Comparison of ENCODE assay signal across 37 cellular contexts in the genomic region with DNA sequence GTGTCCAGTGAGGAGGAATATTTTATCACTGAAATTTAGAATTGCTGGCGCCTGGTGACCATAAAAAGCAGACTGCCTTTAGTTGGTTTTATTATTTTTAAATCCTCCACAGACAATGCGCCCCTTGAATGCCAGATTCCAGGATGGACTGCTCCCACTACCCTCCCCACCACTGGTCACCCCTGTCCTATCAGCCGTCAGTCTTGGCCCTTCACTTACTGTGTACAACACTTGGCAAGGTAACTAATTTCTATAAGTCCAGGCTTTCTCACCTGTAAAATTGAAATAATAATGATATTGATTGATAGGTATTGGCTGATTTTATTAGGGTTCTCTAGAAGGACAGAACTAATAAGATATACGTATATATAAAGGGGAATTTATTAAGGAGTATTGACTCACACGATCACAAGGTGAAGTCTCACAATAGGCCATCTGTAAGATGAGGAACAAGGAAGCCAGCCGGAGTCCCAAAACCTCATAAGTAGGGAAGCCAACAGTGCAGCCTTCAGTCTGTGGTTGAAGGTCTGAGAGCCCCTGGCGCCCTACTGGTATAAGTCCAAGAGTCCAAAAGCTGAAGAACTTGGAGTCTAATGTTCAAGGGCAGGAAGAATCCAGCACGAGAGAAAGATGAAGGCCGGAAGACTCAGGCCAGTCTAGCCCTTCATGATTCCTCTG. TPM values are rescaled to one million over a fixed set of nuclear protein-coding genes. Genes with fewer than 3 reads are reported as not detected.
"Had no signal": no experiment of that assay in that cellular context is flagged by ENCODE, and none has a peak within 500 bp of the region (broad histone marks: within the 10 kb centered on the region; RNA-seq: fewer than 3 reads in every experiment).

No MANE protein-coding gene starts in this region.

- DNase-seq: activated CD4-positive, alpha-beta T cell treated with anti-CD3 and anti-CD28 coated beads for 36 hours; activated CD4-positive, alpha-beta T cell treated with anti-CD3 and anti-CD28 coated beads, Interleukin-2, amount 10 ng/mL, durations not matched to agents 7 days and 5 days; activated CD4-positive, alpha-beta T cell treated with anti-CD3 and anti-CD28 coated beads, Interleukin-2, amount 50 U/mL, for 48 hours; activated CD8-positive, alpha-beta T cell treated with anti-CD3 and anti-CD28 coated beads, Interleukin-2, amount 10 ng/mL, durations not matched to agents 7 days and 5 days; activated gamma-delta T cell treated with Interleukin-2 at 50 U/mL for 16 hours; activated naive CD4-positive, alpha-beta T cell treated with anti-CD3 and anti-CD28 coated beads, Interleukin-2, amount 10 ng/mL, durations not matched to agents 7 days and 5 days; activated naive CD8-positive, alpha-beta T cell treated with anti-CD3 and anti-CD28 coated beads, Interleukin-2, amount 50 U/mL, for 24 hours; activated T-cell treated with anti-CD3 and anti-CD28 coated beads for 4 hours; activated T-cell treated with anti-CD3 and anti-CD28 coated beads, Interleukin-2, amount 50 U/mL, for 4 hours; aorta; brain microvascular endothelial cell; MM.1S; NCI-H1048; NCI-H1105 treated with DMSO at 0.1 percent for 48 hours; NCI-H1436 treated with DMSO at 0.1 percent for 48 hours; NCI-H1694 treated with DMSO at 0.1 percent for 48 hours; NCI-H2029; NCI-H510A; NCI-H526; NCI-H748 treated with DMSO at 0.1 percent for 48 hours; NK-92 treated with Interleukin-12 subunit alpha and Interleukin-12 subunit beta, amount 100 ng/mL, for 24 hours; PC-9; T1000 had no signal

- H3K27ac Mint-ChIP-seq: activated CD4-positive, alpha-beta T cell treated with anti-CD3 and anti-CD28 coated beads for 36 hours; activated CD4-positive, alpha-beta T cell treated with anti-CD3 and anti-CD28 coated beads, Interleukin-2, amount 10 ng/mL, durations not matched to agents 7 days and 5 days; activated CD8-positive, alpha-beta T cell treated with anti-CD3 and anti-CD28 coated beads, Interleukin-2, amount 10 ng/mL, durations not matched to agents 7 days and 5 days; activated naive CD4-positive, alpha-beta T cell treated with anti-CD3 and anti-CD28 coated beads, Interleukin-2, amount 10 ng/mL, durations not matched to agents 7 days and 5 days; activated naive CD8-positive, alpha-beta T cell; activated naive CD8-positive, alpha-beta T cell treated with anti-CD3 and anti-CD28 coated beads, Interleukin-2, amount 50 U/mL, for 24 hours; activated T-helper 1 cell treated with anti-CD3 and anti-CD28 coated beads, Interleukin-12 subunit alpha, Interleukin-12 subunit beta, Interleukin-2, Interleukin-4 antibody, amounts not matched to agents 30 ng/mL and 10 ng/mL and 1 ng/mL, durations not matched to agents 14 hours and 24 hours and 36 hours had no signal

- H3K4me3 Mint-ChIP-seq: activated CD4-positive, alpha-beta T cell treated with anti-CD3 and anti-CD28 coated beads for 36 hours; activated CD4-positive, alpha-beta T cell treated with anti-CD3 and anti-CD28 coated beads, Interleukin-2, amount 10 ng/mL, durations not matched to agents 7 days and 5 days; activated CD8-positive, alpha-beta T cell treated with anti-CD3 and anti-CD28 coated beads, Interleukin-2, amount 10 ng/mL, durations not matched to agents 7 days and 5 days; activated naive CD4-positive, alpha-beta T cell treated with anti-CD3 and anti-CD28 coated beads, Interleukin-2, amount 10 ng/mL, durations not matched to agents 7 days and 5 days; activated naive CD8-positive, alpha-beta T cell; activated naive CD8-positive, alpha-beta T cell treated with anti-CD3 and anti-CD28 coated beads, Interleukin-2, amount 50 U/mL, for 24 hours; activated T-cell treated with anti-CD3 and anti-CD28 coated beads, Interleukin-2, amount 50 U/mL, for 4 hours; activated T-helper 1 cell treated with anti-CD3 and anti-CD28 coated beads, Interleukin-12 subunit alpha, Interleukin-12 subunit beta, Interleukin-2, Interleukin-4 antibody, amounts not matched to agents 30 ng/mL and 10 ng/mL and 1 ng/mL, durations not matched to agents 14 hours and 24 hours and 36 hours; central memory CD8-positive, alpha-beta T cell had no signal

- H3K4me1 Mint-ChIP-seq: central memory CD8-positive, alpha-beta T cell had no signal

- H3K36me3 Mint-ChIP-seq: activated naive CD4-positive, alpha-beta T cell treated with anti-CD3 and anti-CD28 coated beads, Interleukin-2, amount 10 ng/mL, durations not matched to agents 7 days and 5 days; activated naive CD8-positive, alpha-beta T cell had no signal

- H3K27ac ChIP-seq: brain microvascular endothelial cell, cardiac muscle cell, KMS-11, PC-9, RWPE1, SK-N-MC had no signal

- H3K36me3 ChIP-seq: brain microvascular endothelial cell, cardiac muscle cell had no signal

- ATAC-seq: activated CD4-positive, alpha-beta T cell treated with anti-CD3 and anti-CD28 coated beads for 36 hours; activated CD4-positive, CD25-positive, alpha-beta regulatory T cell treated with anti-CD3 and anti-CD28 coated beads, Interleukin-2, amount 50 U/mL, for 24 hours; activated CD8-positive, alpha-beta T cell treated with anti-CD3 and anti-CD28 coated beads, Interleukin-2, amount 10 ng/mL, durations not matched to agents 7 days and 5 days; activated naive CD8-positive, alpha-beta T cell treated with anti-CD3 and anti-CD28 coated beads, Interleukin-2, amount 50 U/mL, for 24 hours; activated T-cell treated with anti-CD3 and anti-CD28 coated beads, Interleukin-2, amount 50 U/mL, for 4 hours; Right ventricle myocardium inferior had no signal

- H3K27me3 ChIP-seq: cardiac muscle cell had no signal

- H3K4me3 ChIP-seq: cardiac muscle cell, PC-9, SK-N-MC had no signal

- H3K9ac ChIP-seq: KMS-11 had no signal

- H3K4me2 ChIP-seq: KMS-11, PC-9 had no signal

- H3K9me3 Mint-ChIP-seq: activated CD4-positive, alpha-beta T cell treated with anti-CD3 and anti-CD28 coated beads, Interleukin-2, amount 10 ng/mL, durations not matched to agents 7 days and 5 days; activated naive CD4-positive, alpha-beta T cell treated with anti-CD3 and anti-CD28 coated beads, Interleukin-2, amount 10 ng/mL, durations not matched to agents 7 days and 5 days; activated naive CD8-positive, alpha-beta T cell treated with anti-CD3 and anti-CD28 coated beads, Interleukin-2, amount 50 U/mL, for 24 hours; activated T-cell treated with anti-CD3 and anti-CD28 coated beads, Interleukin-2, amount 50 U/mL, for 4 hours; activated T-helper 1 cell treated with anti-CD3 and anti-CD28 coated beads, Interleukin-12 subunit alpha, Interleukin-12 subunit beta, Interleukin-2, Interleukin-4 antibody, amounts not matched to agents 30 ng/mL and 10 ng/mL and 1 ng/mL, durations not matched to agents 14 hours and 24 hours and 36 hours; central memory CD8-positive, alpha-beta T cell had no signal

- H2AFZ ChIP-seq: PC-9 had no signal

RNA-seq across cellular contexts. Expression of a gene that starts 17.8 kb away (rescaled TPM):
- total RNA-seq: activated CD4-positive, alpha-beta T cell treated with anti-CD3 and anti-CD28 coated beads for 36 hours; activated CD4-positive, alpha-beta T cell treated with anti-CD3 and anti-CD28 coated beads, Interleukin-2, amount 10 ng/mL, durations not matched to agents 7 days and 5 days; activated CD8-positive, alpha-beta T cell treated with anti-CD3 and anti-CD28 coated beads, Interleukin-2, amount 10 ng/mL, durations not matched to agents 7 days and 5 days; activated T-cell treated with anti-CD3 and anti-CD28 coated beads, Interleukin-2, amount 50 U/mL, for 4 hours; activated T-helper 1 cell treated with anti-CD3 and anti-CD28 coated beads, Interleukin-12 subunit alpha, Interleukin-12 subunit beta, Interleukin-2, Interleukin-4 antibody, amounts not matched to agents 30 ng/mL and 10 ng/mL and 1 ng/mL, durations not matched to agents 14 hours and 24 hours and 36 hours; chondrocyte; LHCN-M2; PC-9; T-helper 1 cell treated with Interleukin-12 subunit alpha and Interleukin-12 subunit beta and Interleukin-4 antibody, amounts not matched to agents 30 ng/mL and 1 ng/mL, for 36 hours; T-helper 2 cell treated with Interferon-gamma antibody and Interleukin-4, amounts not matched to agents 100 ng/mL and 5 ng/mL, for 36 hours had no signal
- polyA plus RNA-seq: aorta had no signal

RNA-seq across cellular contexts. Expression of a gene that starts 46.4 kb away (rescaled TPM):
- total RNA-seq: activated CD4-positive, alpha-beta T cell treated with anti-CD3 and anti-CD28 coated beads for 36 hours; activated CD4-positive, alpha-beta T cell treated with anti-CD3 and anti-CD28 coated beads, Interleukin-2, amount 10 ng/mL, durations not matched to agents 7 days and 5 days; activated CD8-positive, alpha-beta T cell treated with anti-CD3 and anti-CD28 coated beads, Interleukin-2, amount 10 ng/mL, durations not matched to agents 7 days and 5 days; activated T-cell treated with anti-CD3 and anti-CD28 coated beads, Interleukin-2, amount 50 U/mL, for 4 hours; activated T-helper 1 cell treated with anti-CD3 and anti-CD28 coated beads, Interleukin-12 subunit alpha, Interleukin-12 subunit beta, Interleukin-2, Interleukin-4 antibody, amounts not matched to agents 30 ng/mL and 10 ng/mL and 1 ng/mL, durations not matched to agents 14 hours and 24 hours and 36 hours; aorta; chondrocyte; LHCN-M2; OCI-LY7; PC-9; Right ventricle myocardium inferior; T-helper 1 cell treated with Interleukin-12 subunit alpha and Interleukin-12 subunit beta and Interleukin-4 antibody, amounts not matched to agents 30 ng/mL and 1 ng/mL, for 36 hours; T-helper 2 cell treated with Interferon-gamma antibody and Interleukin-4, amounts not matched to agents 100 ng/mL and 5 ng/mL, for 36 hours had no signal
- polyA plus RNA-seq: aorta had no signal

RNA-seq across cellular contexts. Expression of a gene that starts 47.1 kb away (rescaled TPM):
- total RNA-seq: activated CD4-positive, alpha-beta T cell treated with anti-CD3 and anti-CD28 coated beads for 36 hours; activated CD4-positive, alpha-beta T cell treated with anti-CD3 and anti-CD28 coated beads, Interleukin-2, amount 10 ng/mL, durations not matched to agents 7 days and 5 days; activated CD8-positive, alpha-beta T cell treated with anti-CD3 and anti-CD28 coated beads, Interleukin-2, amount 10 ng/mL, durations not matched to agents 7 days and 5 days; activated T-helper 1 cell treated with anti-CD3 and anti-CD28 coated beads, Interleukin-12 subunit alpha, Interleukin-12 subunit beta, Interleukin-2, Interleukin-4 antibody, amounts not matched to agents 30 ng/mL and 10 ng/mL and 1 ng/mL, durations not matched to agents 14 hours and 24 hours and 36 hours; cardiac muscle cell; chondrocyte; LHCN-M2; OCI-LY7; Right ventricle myocardium inferior; T-helper 1 cell treated with Interleukin-12 subunit alpha and Interleukin-12 subunit beta and Interleukin-4 antibody, amounts not matched to agents 30 ng/mL and 1 ng/mL, for 36 hours; T-helper 2 cell treated with Interferon-gamma antibody and Interleukin-4, amounts not matched to agents 100 ng/mL and 5 ng/mL, for 36 hours had no signal
- polyA plus RNA-seq: cardiac muscle cell had no signal
